ENCODE assay signal across 22 cellular contexts in the genomic region with DNA sequence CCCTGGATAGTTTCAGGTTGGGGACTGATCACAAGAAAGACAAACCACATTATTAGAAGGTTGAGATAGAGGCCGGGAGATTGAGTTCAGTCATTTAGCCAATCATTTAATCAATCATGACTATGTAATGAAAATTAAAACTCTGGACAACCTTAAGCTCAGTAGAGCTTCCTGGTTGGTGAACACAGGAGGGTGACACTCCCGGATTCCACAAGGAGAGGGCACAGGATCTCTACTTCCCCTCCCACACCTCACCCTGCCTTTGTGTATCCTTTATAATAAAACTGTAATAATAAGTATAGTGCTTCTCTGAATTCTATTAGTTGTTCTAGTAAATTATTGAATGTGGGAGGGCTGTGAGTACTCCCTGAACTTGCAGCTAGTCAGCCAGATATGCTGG.
"Had no signal": no experiment of that assay in that cellular context is flagged by ENCODE, and none has a peak within 500 bp of the region (broad histone marks: within the 10 kb centered on the region; RNA-seq: fewer than 3 reads in every experiment).

No MANE protein-coding gene starts in this region.

- H3K4me3 ChIP-seq: esophagus muscularis mucosa, gastroesophageal sphincter, heart right ventricle, lower lobe of right lung, neural progenitor cell, prostate gland, sigmoid colon, spleen, testis, tibial artery, upper lobe of right lung, uterus had no signal

- ATAC-seq: foreskin keratinocyte; gastroesophageal sphincter; heart right ventricle; left ventricle myocardium superior; lower lobe of right lung; naive thymus-derived CD4-positive, alpha-beta T cell; right cardiac atrium; stimulated activated memory B cell treated with anti-CD40 and anti-IgM and Interleukin-4, amounts not matched to agents 10 μg/mL and 1 μg/mL and 100 μg/mL, for 72 hours; stimulated activated naive CD8-positive, alpha-beta T cell treated with anti-CD3 and anti-CD28 coated beads, Interleukin-15, Interleukin-2, amounts not matched to agents 100 U/mL and 50 U/mL, for 24 hours; upper lobe of right lung had no signal

- H3K9ac ChIP-seq: neural progenitor cell had no signal

- H3K36me3 ChIP-seq: gastroesophageal sphincter, lower lobe of right lung, neural progenitor cell, prostate gland, sigmoid colon, spleen, upper lobe of right lung, uterus had no signal

- H3K27ac ChIP-seq: esophagus muscularis mucosa, foreskin keratinocyte, gastroesophageal sphincter, heart right ventricle, lower lobe of right lung, neural progenitor cell, prostate gland, sigmoid colon, spleen, testis, tibial artery, upper lobe of right lung, uterus had no signal

- H3K9me3 ChIP-seq: lower lobe of right lung, prostate gland, sigmoid colon, testis, upper lobe of right lung, uterus had no signal

- H3K27me3 ChIP-seq: esophagus muscularis mucosa, foreskin keratinocyte, gastroesophageal sphincter, heart right ventricle, neural progenitor cell, sigmoid colon, spleen, testis, tibial artery, upper lobe of right lung, uterus had no signal

- H3K4me1 ChIP-seq: foreskin keratinocyte, heart right ventricle, lower lobe of right lung, neural progenitor cell, spleen, testis, tibial artery, upper lobe of right lung, uterus had no signal

- DNase-seq: effector CD8-positive, alpha-beta T cell; foreskin keratinocyte; heart right ventricle; hippocampal formation; left ventricle myocardium superior; lower lobe of right lung; naive thymus-derived CD4-positive, alpha-beta T cell; right cardiac atrium; sigmoid colon; spleen; stimulated activated CD4-positive, alpha-beta T cell treated with anti-CD3 and anti-CD28 coated beads, Interleukin-4, amount 100 ng/mL, for 4 hours; stimulated activated naive CD8-positive, alpha-beta T cell treated with anti-CD3 and anti-CD28 coated beads, Interleukin-15, Interleukin-2, amounts not matched to agents 100 U/mL and 50 U/mL, for 24 hours; substantia nigra; testis; tibial artery; upper lobe of right lung; uterus had no signal
